8 cellular contexts compared by ENCODE assay signal in the genomic region with DNA sequence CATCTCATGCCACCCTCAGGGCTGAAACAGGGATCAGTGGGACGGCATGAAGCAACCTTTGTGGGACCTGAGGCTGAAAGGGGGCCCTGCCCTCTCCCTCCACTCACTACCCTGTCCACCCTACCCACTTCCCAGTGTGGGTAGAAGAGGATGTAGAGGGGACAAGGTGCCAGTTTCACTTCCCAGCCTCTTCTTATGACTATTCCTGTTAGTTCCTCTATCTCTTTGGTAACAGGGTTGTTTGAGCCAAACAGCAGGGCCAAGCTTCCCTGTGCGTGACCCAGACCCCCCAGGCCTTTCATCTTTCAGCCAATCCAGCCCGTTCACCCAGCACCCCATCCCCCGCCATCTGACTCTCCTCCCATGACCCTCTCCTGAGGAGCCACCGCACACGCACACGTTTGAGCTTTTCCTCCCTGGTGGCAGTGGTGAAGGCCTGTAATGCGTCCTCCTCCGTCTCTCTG.
DNase-seq lines count a peak whose midpoint lies in the region; ATAC-seq and TF ChIP-seq lines count a peak whose summit lies in the region.

No MANE protein-coding gene starts in this region.

- WGBS in heart right ventricle, 2 donors, result 65 to 73% methylated on average over 9 of the region's 9 CpGs

- H3K4me1 ChIP-seq in heart right ventricle, result peaks cover 40 to 99% (median 80%) of the 10 kb centered on the region in 9 donors
- peaks cover 68% of the 10 kb centered on the region for H3K4me1 ChIP-seq in rectal smooth muscle tissue (ENCODE audit: control insufficient read depth, insufficient read depth, low read length)

- ATAC-seq in heart right ventricle, result peak in 7 of 8 donors; percentile 6 to 37 (median 13)
- no peak for ATAC-seq in GM18873 (IDR thresholded peaks at IDR 0.05; ENCODE audit: low FRiP score, unreplicated experiment)

- no peak overlapping the region for H3K9ac ChIP-seq in rectal smooth muscle tissue (ENCODE audit: low read length)

- H3K4me3 ChIP-seq in heart right ventricle (peak overlapping the region in 1 of 10 donors; percentile 11), rectal smooth muscle tissue (ENCODE audit: low read length) (no peak overlapping the region)

- no peaks in the 10 kb centered on the region for H3K9me3 ChIP-seq in heart right ventricle

- H3K27me3 ChIP-seq in heart right ventricle, result no peaks in the 10 kb centered on the region
- no peaks in the 10 kb centered on the region for H3K27me3 ChIP-seq in rectal smooth muscle tissue (ENCODE audit: control insufficient read depth, insufficient read depth, low read length)

- H3K27ac ChIP-seq in heart right ventricle (peak overlapping the region; percentile 76 to 96 (median 92)), rectal smooth muscle tissue (ENCODE audit: low read depth, low read length) (peak overlapping the region; percentile 96)

- H3K36me3 ChIP-seq in heart right ventricle (peaks cover 0 to 12% (median 0%) of the 10 kb centered on the region in 9 donors), rectal smooth muscle tissue (ENCODE audit: control insufficient read depth, insufficient read depth, low read length) (no peaks in the 10 kb centered on the region)

- peak; percentile 6 for DNase-seq in GDM1 (lab: John Stamatoyannopoulos, UW)
- peak; percentile 86 for DNase-seq in SKM-1 (lab: John Stamatoyannopoulos, UW; ENCODE audit: unreplicated experiment)
- peak; percentile 60 to 69 for DNase-seq in heart right ventricle
- DNase-seq in NCI-H1105 treated with DMSO at 0.1 percent for 48 hours (lab: John Stamatoyannopoulos, UW), result no peak
- no peak for DNase-seq in SHP77 (lab: John Stamatoyannopoulos, UW)
- no peak for DNase-seq in inferior parietal cortex (ENCODE audit: extremely low spot score)

- intact Hi-C loops in heart right ventricle (cut with DNase I), result loop anchor here in 1 of 10 donors (10.0 kb wide), 1 partner anchor 92 kb away; no protein-coding TSS in a partner anchor

- TF ChIP-seq CTCF in heart right ventricle (IDR thresholded peaks at IDR 0.05), result no peak

Comparison
In these comparisons a context has a peak if more than half of its experiments do, and no peak if none do; other contexts are left out.
1. DNase-seq: peak in GDM1 (single experiment), SKM-1 (single experiment) and heart right ventricle (2 of 2); none in NCI-H1105 treated with DMSO at 0.1 percent for 48 hours (single experiment), SHP77 (0 of 2) and inferior parietal cortex (single experiment).